1 cellular context compared by ENCODE assay signal in the genomic region with DNA sequence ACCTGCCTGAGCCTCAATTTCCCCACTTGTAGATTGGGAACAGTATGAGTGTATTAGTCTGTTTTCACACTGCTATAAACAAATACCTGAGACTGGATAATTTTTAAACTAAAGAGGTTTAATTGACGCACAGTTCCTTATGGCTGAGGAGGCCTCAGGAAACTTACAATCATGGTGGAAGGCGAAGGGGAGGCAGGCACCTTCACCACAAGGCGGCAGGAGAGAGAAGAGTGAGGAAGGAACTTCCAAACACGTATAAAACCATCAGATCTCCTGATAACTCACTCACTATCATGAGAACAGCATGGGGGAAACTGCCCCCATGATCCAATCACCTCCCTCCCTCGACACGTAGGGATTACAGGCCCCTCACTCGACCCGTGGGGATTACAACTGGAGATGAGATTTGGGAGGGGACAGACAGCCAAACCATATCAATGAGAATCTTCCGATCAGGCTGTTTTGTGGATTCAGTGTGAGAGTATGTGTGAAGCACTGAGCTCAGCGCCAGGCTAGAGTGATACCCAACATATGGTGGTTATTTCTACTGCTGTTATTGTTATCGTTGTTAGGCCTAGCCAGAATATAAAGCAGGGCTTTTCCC.
TF ChIP-seq lines count a peak whose summit lies in the region.

No MANE protein-coding gene starts in this region.

TF ChIP-seq in GM12891, 5 proteins besides CTCF, POLR2A, EP300 and RAD21 (continued from another document):
- TF ChIP-seq SPI1 (IDR thresholded peaks at IDR 0.05; ENCODE audit: low read depth, low read length) (no peak), TAF1 (IDR thresholded peaks at IDR 0.05; ENCODE audit: low read depth, low read length) (no peak), POLR2AphosphoS5 (IDR thresholded peaks at IDR 0.05; ENCODE audit: low read depth, low read length) (no peak)
